Comparison of ENCODE assay signal across 20 cellular contexts in the genomic region with DNA sequence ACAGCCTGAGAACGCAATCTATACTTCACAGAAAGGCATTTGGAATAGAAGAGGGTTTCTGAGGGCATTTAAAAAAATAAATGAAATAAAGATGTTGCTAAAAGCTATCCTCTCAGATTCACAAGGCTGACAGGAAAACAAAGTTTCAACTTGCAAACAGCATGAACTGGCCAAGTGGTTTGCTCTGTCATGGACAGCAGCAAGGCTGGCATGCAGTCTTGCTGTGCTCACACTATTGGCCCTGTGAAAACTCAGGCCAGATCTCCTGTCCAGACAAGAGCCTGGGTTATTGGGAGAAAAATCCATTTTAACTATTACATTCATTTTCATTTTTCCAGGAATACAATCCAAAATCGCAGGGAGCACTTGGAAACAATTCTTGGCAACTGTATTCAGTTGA.
"Had no signal": no experiment of that assay in that cellular context is flagged by ENCODE, and none has a peak within 500 bp of the region (broad histone marks: within the 10 kb centered on the region; RNA-seq: fewer than 3 reads in every experiment).

No MANE protein-coding gene starts in this region.

- ATAC-seq: effector memory CD8-positive, alpha-beta T cell; foreskin keratinocyte; left cardiac atrium; left ventricle myocardium superior; psoas muscle; sciatic nerve had no signal

- H3K9me3 ChIP-seq: esophagus muscularis mucosa, psoas muscle, stomach, thoracic aorta, transverse colon had no signal

- H3K27me3 ChIP-seq: esophagus muscularis mucosa, foreskin keratinocyte, hepatocyte, stomach, transverse colon had no signal

- H3K4me1 ChIP-seq: esophagus muscularis mucosa, foreskin keratinocyte, psoas muscle, transverse colon had no signal

- H3K4me3 ChIP-seq: esophagus muscularis mucosa, hepatocyte, psoas muscle, stomach, thoracic aorta, transverse colon had no signal

- H3K27ac ChIP-seq: epithelial cell of prostate, esophagus muscularis mucosa, foreskin keratinocyte, hepatocyte, psoas muscle, stomach, thoracic aorta, transverse colon had no signal

- H3K4me2 ChIP-seq: hepatocyte had no signal

- FAIRE-seq: kidney had no signal

- H3K79me2 ChIP-seq: hepatocyte had no signal

- H2AFZ ChIP-seq: hepatocyte had no signal

- H3K36me3 ChIP-seq: esophagus muscularis mucosa, stomach, thoracic aorta, transverse colon had no signal

- DNase-seq: effector memory CD8-positive, alpha-beta T cell; foreskin keratinocyte; head of caudate nucleus; kidney; left cardiac atrium; left ventricle myocardium superior; mesendoderm; naive B cell; psoas muscle; retina; stimulated activated CD4-positive, alpha-beta T cell treated with anti-CD3 and anti-CD28 coated beads, Interleukin-2, amount 100 ng/mL, for 24 hours; stimulated activated naive CD4-positive, alpha-beta T cell; stomach; substantia nigra; transverse colon had no signal
